In genomic region chr3:41274944-41275668, GRCh38 we compare ENCODE assay signal across 17 cellular contexts.
DNase-seq lines count a peak whose midpoint lies in the region; ATAC-seq, FAIRE-seq and TF ChIP-seq lines count a peak whose summit lies in the region.
"Had no signal": no experiment of that assay in that cellular context is flagged by ENCODE, and none has a peak within 500 bp of the region (broad histone marks: within the 10 kb centered on the region; RNA-seq: fewer than 3 reads in every experiment).

No MANE protein-coding gene starts in this region.

- no peaks in the 10 kb centered on the region for H3K79me2 ChIP-seq in Karpas-422 (ENCODE audit: low read length)

- no peak overlapping the region for H3K4me2 ChIP-seq in Karpas-422 (ENCODE audit: low read depth, low read length, poor library complexity, severe bottlenecking)

- no peaks in the 10 kb centered on the region for H3K9me2 ChIP-seq in Karpas-422 (replicated peaks; ENCODE audit: insufficient read depth, low read length)

- H3K36me3 Mint-ChIP-seq in endothelial cell (ENCODE audit: low read depth, unreplicated experiment) = peaks cover 6% of the 10 kb centered on the region
- H3K36me3 Mint-ChIP-seq: CD14-positive monocyte had no signal

- H3K4me3 ChIP-seq in mucosa of descending colon (no peak overlapping the region), kidney (ENCODE audit: low read length in 2 of 2) (no peak overlapping the region), Karpas-422 (ENCODE audit: low read length) (no peak overlapping the region)

- no peak overlapping the region for H3K27ac Mint-ChIP-seq in endothelial cell (ENCODE audit: unreplicated experiment)
- H3K27ac Mint-ChIP-seq: activated naive CD8-positive, alpha-beta T cell treated with anti-CD3 and anti-CD28 coated beads, Interleukin-2, amount 50 U/mL, for 24 hours; CD14-positive monocyte; mesothelial cell of epicardium had no signal

- peaks cover 12% of the 10 kb centered on the region for H3K9me3 Mint-ChIP-seq in endothelial cell (ENCODE audit: unreplicated experiment)

- H2AFZ ChIP-seq in Karpas-422 (ENCODE audit: low read length) = no peak overlapping the region

- H3K27ac ChIP-seq in kidney (ENCODE audit: low read depth in 2 of 2, low read length in 2 of 2) (no peak overlapping the region), Karpas-422 (ENCODE audit: low read length) (no peak overlapping the region)
- H3K27ac ChIP-seq: HL-60 had no signal

- TF ChIP-seq CTCF in mucosa of descending colon (IDR thresholded peaks at IDR 0.05) = no peak
- TF ChIP-seq CTCF in endothelial cell (IDR thresholded peaks at IDR 0.05; ENCODE audit: unreplicated experiment) = no peak
- no peak for TF ChIP-seq CTCF in kidney (IDR thresholded peaks at IDR 0.05; ENCODE audit: borderline replicate concordance, extremely low read depth, insufficient read depth)

- no peaks in the 10 kb centered on the region for H3K27me3 ChIP-seq in Karpas-422 (ENCODE audit: low read length)

- H3K9me3 ChIP-seq in mucosa of descending colon (no peaks in the 10 kb centered on the region), kidney (ENCODE audit: control insufficient read depth in 1 of 2, low read length in 2 of 2) (peaks cover 3 to 6% of the 10 kb centered on the region in 2 donors), Karpas-422 (ENCODE audit: low read length) (no peaks in the 10 kb centered on the region)

- no peaks in the 10 kb centered on the region for H3K36me3 ChIP-seq in mucosa of descending colon (ENCODE audit: low read depth)
- H3K36me3 ChIP-seq in kidney (ENCODE audit: control insufficient read depth in 1 of 2, insufficient read depth in 2 of 2, low read length in 2 of 2) = no peaks in the 10 kb centered on the region
- no peaks in the 10 kb centered on the region for H3K36me3 ChIP-seq in Karpas-422 (ENCODE audit: insufficient read depth, low read length)

- H3K27me3 Mint-ChIP-seq in endothelial cell (ENCODE audit: unreplicated experiment) = no peaks in the 10 kb centered on the region
- H3K27me3 Mint-ChIP-seq: activated naive CD8-positive, alpha-beta T cell treated with anti-CD3 and anti-CD28 coated beads, Interleukin-2, amount 50 U/mL, for 24 hours had no signal

- no peaks in the 10 kb centered on the region for H3K4me1 ChIP-seq in mucosa of descending colon (ENCODE audit: low read depth)
- H3K4me1 ChIP-seq in kidney (ENCODE audit: control insufficient read depth in 1 of 2, insufficient read depth in 1 of 2, low read depth in 1 of 2, low read length in 2 of 2) = no peaks in the 10 kb centered on the region
- no peaks in the 10 kb centered on the region for H3K4me1 ChIP-seq in Karpas-422 (ENCODE audit: low read length)

- in situ Hi-C loops in Caki2 (cut with HindIII; ENCODE audit: low pct_unique_long_range_greater_than_20kb, low sequenced_read_pairs) = no loop called here

- ATAC-seq in mucosa of descending colon = peak; percentile 99
- ATAC-seq in HG03045 (IDR thresholded peaks at IDR 0.05; ENCODE audit: unreplicated experiment) = no peak
- ATAC-seq: activated naive CD8-positive, alpha-beta T cell treated with anti-CD3 and anti-CD28 coated beads, Interleukin-2, amount 50 U/mL, for 24 hours; stimulated activated naive CD8-positive, alpha-beta T cell treated with anti-CD3 and anti-CD28 coated beads, Interleukin-15, Interleukin-2, amounts not matched to agents 100 U/mL and 50 U/mL, for 24 hours had no signal

- H3K9ac ChIP-seq in kidney (ENCODE audit: low read length in 2 of 2) (no peak overlapping the region), Karpas-422 (ENCODE audit: low read length) (no peak overlapping the region)

- no peak for FAIRE-seq in kidney (lab: Jason Lieb, UNC)

- no peak overlapping the region for H3K4me3 Mint-ChIP-seq in endothelial cell (ENCODE audit: unreplicated experiment)
- H3K4me3 Mint-ChIP-seq: activated naive CD8-positive, alpha-beta T cell treated with anti-CD3 and anti-CD28 coated beads, Interleukin-2, amount 50 U/mL, for 24 hours; CD14-positive monocyte; mesothelial cell of epicardium had no signal

- intact Hi-C loops in mucosa of descending colon (cut with DNase I, micrococcal nuclease) (no loop called here), kidney (cut with DNase I) (no loop called here)

- DNase-seq in Caki2 (ENCODE audit: low read depth) = peak; percentile 81
- DNase-seq in NCI-H460 (ENCODE audit: extremely low read depth, low read depth) = peak; percentile 50
- peak; percentile 32 for DNase-seq in dedifferentiated amniotic fluid mesenchymal stem cell (ENCODE audit: extremely low spot score)
- peak in 1 of 3 donors; percentile 7 for DNase-seq in mucosa of descending colon
- DNase-seq in endothelial cell (ENCODE audit: low spot score) = no peak
- DNase-seq in kidney = no peak
- DNase-seq in Karpas-422 = no peak
- DNase-seq: activated naive CD8-positive, alpha-beta T cell treated with anti-CD3 and anti-CD28 coated beads, Interleukin-2, amount 50 U/mL, for 24 hours; effector CD8-positive, alpha-beta T cell; NCI-H1092 treated with DMSO at 0.1 percent for 48 hours; NCI-H526; stimulated activated CD4-positive, alpha-beta T cell treated with anti-CD3 and anti-CD28 coated beads, Interleukin-4, amount 100 ng/mL, for 4 hours; stimulated activated naive CD8-positive, alpha-beta T cell treated with anti-CD3 and anti-CD28 coated beads, Interleukin-15, Interleukin-2, amounts not matched to agents 100 U/mL and 50 U/mL, for 24 hours had no signal

- H3K4me1 Mint-ChIP-seq in endothelial cell (ENCODE audit: unreplicated experiment) = no peaks in the 10 kb centered on the region
- H3K4me1 Mint-ChIP-seq: activated naive CD8-positive, alpha-beta T cell treated with anti-CD3 and anti-CD28 coated beads, Interleukin-2, amount 50 U/mL, for 24 hours; CD14-positive monocyte had no signal

- no peaks in the 10 kb centered on the region for H4K20me1 ChIP-seq in Karpas-422 (ENCODE audit: insufficient read depth, low read depth, low read length)

Comparison
In these comparisons a context has a peak if more than half of its experiments do, and no peak if none do; other contexts are left out.
1. DNase-seq: peak in Caki2 (single experiment), NCI-H460 (single experiment) and dedifferentiated amniotic fluid mesenchymal stem cell (single experiment); none in endothelial cell (single experiment), kidney (single experiment) and Karpas-422 (single experiment).